28 cellular contexts compared by ENCODE assay signal in the genomic region with DNA sequence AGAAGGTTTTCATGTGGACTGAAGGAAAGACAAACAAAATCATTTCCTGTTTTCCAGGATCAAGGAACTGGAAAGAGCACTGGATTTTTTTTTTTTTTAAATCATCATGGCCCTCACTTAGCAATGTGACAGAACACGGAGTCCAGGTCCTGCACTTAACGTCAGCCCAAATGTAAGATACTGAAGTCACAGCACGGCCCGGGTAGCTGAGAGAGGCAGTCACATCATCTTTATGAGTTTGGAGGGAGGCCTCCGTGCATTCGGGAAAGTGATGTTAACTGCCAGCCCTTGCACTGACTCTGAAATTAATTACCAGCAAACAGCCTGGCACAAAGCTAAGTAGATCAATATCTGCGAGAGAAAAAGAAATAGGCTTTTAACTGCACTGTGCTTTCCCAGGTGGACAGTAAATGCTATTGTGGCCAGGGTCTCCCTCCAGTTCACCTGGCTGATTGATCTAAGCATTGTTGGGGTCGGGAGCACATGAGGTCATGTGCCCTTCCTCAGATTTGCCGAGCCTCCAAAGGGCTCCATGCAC.
DNase-seq lines count a peak whose midpoint lies in the region; ATAC-seq and TF ChIP-seq lines count a peak whose summit lies in the region.
"Had no signal": no experiment of that assay in that cellular context is flagged by ENCODE, and none has a peak within 500 bp of the region (broad histone marks: within the 10 kb centered on the region; RNA-seq: fewer than 3 reads in every experiment).

No MANE protein-coding gene starts in this region.

- H3K27ac ChIP-seq in left ventricle myocardium inferior (replicated peaks) (peak overlapping the region; percentile 33), neuronal stem cell (replicated peaks; ENCODE audit: low read length) (no peak overlapping the region), mammary epithelial cell (ENCODE audit: insufficient read depth, low read depth, low read length) (no peak overlapping the region)
- H3K27ac ChIP-seq: RWPE1, SK-N-MC had no signal

- CTCF ChIA-PET in mammary epithelial cell (lab: Charles Lee; ENCODE audit: low non-redundant PET), result no interaction called here

- no peaks in the 10 kb centered on the region for H3K27me3 ChIP-seq in left ventricle myocardium inferior (ENCODE audit: low read depth)
- peaks cover 0 to 4% (median 0%) of the 10 kb centered on the region in 3 experiments for H3K27me3 ChIP-seq in neuronal stem cell (ENCODE audit: control insufficient read depth in 3 of 3, insufficient read depth in 3 of 3, low read depth in 1 of 3, low read length in 3 of 3)
- H3K27me3 ChIP-seq in mammary epithelial cell (ENCODE audit: insufficient read depth, low read length), result no peaks in the 10 kb centered on the region
- H3K27me3 ChIP-seq: BE2C, MG63 had no signal

- no peak overlapping the region for H2AK5ac ChIP-seq in neuronal stem cell (ENCODE audit: low read depth, low read length)

- no peaks in the 10 kb centered on the region for H4K20me1 ChIP-seq in mammary epithelial cell (ENCODE audit: insufficient read depth, low read length)

- dilution Hi-C loops in mammary epithelial cell (cut with HindIII; ENCODE audit: low sequenced_read_pairs), result no loop called here

- H3K79me2 ChIP-seq in mammary epithelial cell (ENCODE audit: insufficient read depth, low read length), result no peaks in the 10 kb centered on the region

- no peaks in the 10 kb centered on the region for H3K9me3 ChIP-seq in left ventricle myocardium inferior (replicated peaks)
- peaks cover 0 to 3% of the 10 kb centered on the region in 2 donors for H3K9me3 ChIP-seq in neuronal stem cell (replicated peaks in 1 of 2; ENCODE audit: control insufficient read depth in 2 of 2, insufficient read depth in 1 of 2, low read depth in 1 of 2, low read length in 2 of 2)
- H3K9me3 ChIP-seq in mammary epithelial cell (replicated peaks; ENCODE audit: insufficient read depth, low read length), result no peaks in the 10 kb centered on the region
- H3K9me3 ChIP-seq: BE2C, HAP-1, MG63 had no signal

- no peak overlapping the region for H3K4ac ChIP-seq in neuronal stem cell (ENCODE audit: low read length)

- H3K9ac ChIP-seq in neuronal stem cell (ENCODE audit: low read depth, low read length, poor library complexity), result no peak overlapping the region
- H3K9ac ChIP-seq in mammary epithelial cell (ENCODE audit: insufficient read depth, low read length), result no peak overlapping the region

- H3K4me1 ChIP-seq in left ventricle myocardium inferior, result peaks cover 34% of the 10 kb centered on the region
- peaks cover 5 to 7% of the 10 kb centered on the region in 2 donors for H3K4me1 ChIP-seq in neuronal stem cell (ENCODE audit: control insufficient read depth in 2 of 2, insufficient read depth in 1 of 2, low read depth in 1 of 2, low read length in 2 of 2)
- H3K4me1 ChIP-seq in mammary epithelial cell (ENCODE audit: insufficient read depth, low read length), result no peaks in the 10 kb centered on the region

- peak overlapping the region; percentile 28 for H3K14ac ChIP-seq in neuronal stem cell (ENCODE audit: low read length)

- no peak overlapping the region for H2BK120ac ChIP-seq in neuronal stem cell (ENCODE audit: low read depth, low read length)

- H3K79me1 ChIP-seq in neuronal stem cell (ENCODE audit: low read depth, low read length), result peaks cover 3% of the 10 kb centered on the region

- BruUV-seq in mammary epithelial cell (replicated peaks; lab: Mats Ljungman, UMichigan), result no TSS peak

- in situ Hi-C loops in mammary epithelial cell (cut with MboI; ENCODE audit: low sequenced_read_pairs in 2 of 2), result no loop called here

- intact Hi-C loops in left ventricle myocardium inferior (cut with micrococcal nuclease), result no loop called here
- intact Hi-C loops in cardiac septum (cut with DNase I), result no loop called here
- intact Hi-C loops in mammary epithelial cell (cut with micrococcal nuclease), result no loop called here

- DNase-seq in NCI-H1092 treated with DMSO at 0.1 percent for 48 hours (lab: John Stamatoyannopoulos, UW) (peak; percentile 57), NCI-H1092 (lab: John Stamatoyannopoulos, UW) (no peak), left ventricle myocardium inferior (no peak), cardiac septum (ENCODE audit: low spot score) (no peak), neuronal stem cell (ENCODE audit: low spot score) (no peak), mammary epithelial cell (no peak)
- DNase-seq in activated effector memory CD4-positive, alpha-beta T cell treated with anti-CD3 and anti-CD28 coated beads, Interleukin-2, amount 50 U/mL, for 16 hours, result no peak
- DNase-seq: 8988T; ACHN; BE2C; CD4-positive, CD25-positive, alpha-beta regulatory T cell; DMS79 treated with DMSO at 0.1 percent for 48 hours; GF-D8; GOT3; HFFc6; KBM-7; MG63; NCI-H1436; NCI-H187 treated with DMSO at 0.1 percent for 48 hours; NCI-H2107; NCI-H446 treated with DMSO at 0.1 percent for 48 hours; NCI-H526 treated with DMSO at 0.1 percent for 48 hours; SIG-M5 had no signal

- H3K4me3 ChIP-seq in left ventricle myocardium inferior, result no peak overlapping the region
- no peak overlapping the region for H3K4me3 ChIP-seq in neuronal stem cell (ENCODE audit: low read length in 2 of 2)
- no peak overlapping the region for H3K4me3 ChIP-seq in mammary epithelial cell (replicated peaks in 1 of 3; ENCODE audit: insufficient read depth in 1 of 3, low read depth in 2 of 3, low read length in 3 of 3)
- H3K4me3 ChIP-seq: HAP-1, MG63, SK-N-MC had no signal

- H2BK5ac ChIP-seq in neuronal stem cell (ENCODE audit: low read length), result no peak overlapping the region

- no CpG with 5 or more reads among the region's 9 CpGs for WGBS in neuronal stem cell (ENCODE audit: extremely low coverage in 2 of 2, insufficient read length in 2 of 2, insufficient replicate concordance in 1 of 2), 2 donors
- 90% methylated on average over 6 of the region's 9 CpGs for WGBS in mammary epithelial cell (ENCODE audit: low coverage, missing lambda C conversion rate)

- H2AFZ ChIP-seq in neuronal stem cell (ENCODE audit: low read length) (no peak overlapping the region), mammary epithelial cell (ENCODE audit: low read depth, low read length) (no peak overlapping the region)

- H2BK15ac ChIP-seq in neuronal stem cell (ENCODE audit: low read length), result no peak overlapping the region

- H3K4me2 ChIP-seq in neuronal stem cell (ENCODE audit: insufficient read depth, low read length, poor library complexity, severe bottlenecking) (no peak overlapping the region), mammary epithelial cell (ENCODE audit: insufficient read depth, low read depth, low read length) (no peak overlapping the region)

- H3K18ac ChIP-seq in neuronal stem cell (ENCODE audit: low read length), result no peak overlapping the region

- H3K36me3 ChIP-seq in left ventricle myocardium inferior (peaks cover 6% of the 10 kb centered on the region), neuronal stem cell (replicated peaks in 1 of 2; ENCODE audit: control insufficient read depth in 2 of 2, insufficient read depth in 2 of 2, low read length in 2 of 2) (peaks cover 0 to 6% of the 10 kb centered on the region in 2 donors), mammary epithelial cell (ENCODE audit: insufficient read depth, low read length) (no peaks in the 10 kb centered on the region)
- H3K36me3 ChIP-seq: BE2C, HAP-1, MG63 had no signal

- no peak for ATAC-seq in HG03565 (IDR thresholded peaks at IDR 0.05; ENCODE audit: unreplicated experiment)
- ATAC-seq: Panc1 had no signal

- TF ChIP-seq CTCF in left ventricle myocardium inferior (IDR thresholded peaks at IDR 0.05; ENCODE audit: borderline replicate concordance) (no peak), mammary epithelial cell (conservative IDR thresholded peaks at IDR 0.05 in 1 of 2, IDR thresholded peaks at IDR 0.05 in 1 of 2; ENCODE audit: extremely low read depth in 1 of 2, insufficient read depth in 1 of 2, low read depth in 1 of 2, low read length in 2 of 2) (no peak)

- H4K8ac ChIP-seq in neuronal stem cell (ENCODE audit: low read depth, low read length), result no peak overlapping the region

- H2BK12ac ChIP-seq in neuronal stem cell (ENCODE audit: low read length), result no peak overlapping the region

- H4K91ac ChIP-seq in neuronal stem cell (ENCODE audit: low read depth, low read length, poor library complexity), result no peak overlapping the region

- H3K23ac ChIP-seq in neuronal stem cell (ENCODE audit: low read depth, low read length, poor library complexity), result no peak overlapping the region
